19 cellular contexts compared by ENCODE assay signal in genomic region chr4:3324093-3324815, GRCh38.
A peak's percentile ranks its signal among the peaks of the same experiment; 100 is the strongest.
DNase-seq lines count a peak whose midpoint lies in the region; ATAC-seq lines count a peak whose summit lies in the region.
"Had no signal": no experiment of that assay in that cellular context is flagged by ENCODE, and none has a peak within 500 bp of the region (broad histone marks: within the 10 kb centered on the region; RNA-seq: fewer than 3 reads in every experiment).

No MANE protein-coding gene starts in this region.

- no peaks in the 10 kb centered on the region for H3K27me3 ChIP-seq in subcutaneous abdominal adipose tissue (ENCODE audit: control insufficient read depth in 5 of 5, insufficient read depth in 4 of 5, low read length in 5 of 5)
- H3K27me3 ChIP-seq: cardiac muscle cell, heart left ventricle, MG63, spleen had no signal

- peak overlapping the region; percentile 97 for H3K27ac ChIP-seq in subcutaneous abdominal adipose tissue (ENCODE audit: low read depth, low read length)
- H3K27ac ChIP-seq: cardiac muscle cell, heart left ventricle, spleen, VCaP had no signal

- H3K36me3 ChIP-seq in subcutaneous abdominal adipose tissue (ENCODE audit: control insufficient read depth in 5 of 5, insufficient read depth in 5 of 5, low read length in 5 of 5), result peaks cover 0 to 5% (median 2%) of the 10 kb centered on the region in 5 donors
- H3K36me3 ChIP-seq: cardiac muscle cell, MG63, spleen had no signal

- peaks cover 12 to 43% (median 37%) of the 10 kb centered on the region in 5 donors for H3K4me1 ChIP-seq in subcutaneous abdominal adipose tissue (ENCODE audit: control insufficient read depth in 5 of 5, insufficient read depth in 5 of 5, low read length in 5 of 5)

- no peak overlapping the region for H3K4me3 ChIP-seq in subcutaneous abdominal adipose tissue (ENCODE audit: low read depth in 1 of 5, low read length in 5 of 5)
- H3K4me3 ChIP-seq: cardiac muscle cell, heart left ventricle, MG63, spleen had no signal

- H3K9me3 ChIP-seq in subcutaneous abdominal adipose tissue (ENCODE audit: control insufficient read depth in 5 of 5, low read length in 5 of 5), result no peaks in the 10 kb centered on the region
- H3K9me3 ChIP-seq: MG63, spleen had no signal

- no peak overlapping the region for H3K9ac ChIP-seq in subcutaneous abdominal adipose tissue (ENCODE audit: low read length in 5 of 5)

- peak; percentile 50 for DNase-seq in activated CD8-positive, alpha-beta memory T cell treated with anti-CD3 and anti-CD28 coated beads for 24 hours
- no peak for DNase-seq in activated CD8-positive, alpha-beta memory T cell treated with anti-CD3 and anti-CD28 coated beads, Interleukin-2, amount 50 U/mL, for 4 hours
- DNase-seq in activated CD8-positive, alpha-beta memory T cell treated with anti-CD3 and anti-CD28 coated beads, Interleukin-2, amount 50 U/mL, for 48 hours, result peak; percentile 43
- DNase-seq in islet precursor cell (peak; percentile 67), NCI-H774 (lab: John Stamatoyannopoulos, UW) (no peak)
- DNase-seq: 8988T; activated CD8-positive, alpha-beta T cell treated with anti-CD3 and anti-CD28 coated beads for 36 hours; Calu3; GF-D8; MG63; NCI-H1694 treated with DMSO at 0.1 percent for 48 hours; spleen; T-helper 17 cell had no signal

- no peak for ATAC-seq in HG02763 (IDR thresholded peaks at IDR 0.05; ENCODE audit: unreplicated experiment)
- no peak for ATAC-seq in HG03175 (IDR thresholded peaks at IDR 0.05; ENCODE audit: unreplicated experiment)
- ATAC-seq: activated CD8-positive, alpha-beta T cell treated with anti-CD3 and anti-CD28 coated beads for 36 hours; heart left ventricle; T-helper 17 cell had no signal

Comparison
In these comparisons a context has a peak if more than half of its experiments do, and no peak if none do; other contexts are left out.
1. DNase-seq: peak in activated CD8-positive, alpha-beta memory T cell treated with anti-CD3 and anti-CD28 coated beads for 24 hours (single experiment), activated CD8-positive, alpha-beta memory T cell treated with anti-CD3 and anti-CD28 coated beads, Interleukin-2, amount 50 U/mL, for 48 hours (single experiment) and islet precursor cell (single experiment); none in activated CD8-positive, alpha-beta memory T cell treated with anti-CD3 and anti-CD28 coated beads, Interleukin-2, amount 50 U/mL, for 4 hours (single experiment) and NCI-H774 (single experiment).